ENCODE assay signal across 13 cellular contexts in the genomic region with DNA sequence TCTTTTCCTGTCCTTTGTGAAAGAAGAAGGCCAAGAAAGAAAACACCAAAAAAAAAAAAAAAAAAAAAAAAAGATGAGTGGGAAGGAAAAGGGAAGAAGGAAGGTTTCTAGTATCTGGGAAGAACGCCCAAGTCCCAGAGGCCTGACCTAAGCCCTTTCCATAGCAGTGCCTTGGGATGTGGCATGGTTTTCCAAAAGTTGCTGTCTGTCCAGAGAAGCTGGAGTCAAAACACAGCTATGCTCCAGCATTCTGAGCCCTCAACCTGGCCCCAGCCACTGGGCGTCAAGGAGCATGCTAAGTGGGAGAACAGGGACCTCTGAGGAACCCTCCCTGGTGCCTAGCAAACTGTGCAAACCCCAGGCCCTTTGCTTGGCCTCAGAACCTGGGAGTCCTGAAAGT.
DNase-seq lines count a peak whose midpoint lies in the region; ATAC-seq, FAIRE-seq and TF ChIP-seq lines count a peak whose summit lies in the region.
"Had no signal": no experiment of that assay in that cellular context is flagged by ENCODE, and none has a peak within 500 bp of the region (broad histone marks: within the 10 kb centered on the region; RNA-seq: fewer than 3 reads in every experiment).

No MANE protein-coding gene starts in this region.

- H3K4me1 ChIP-seq in keratinocyte (ENCODE audit: control insufficient read depth, extremely low read depth, insufficient read depth, low read length): peaks cover 37% of the 10 kb centered on the region
- H3K4me1 ChIP-seq in smooth muscle cell (ENCODE audit: low read depth): peaks cover 7% of the 10 kb centered on the region
- H3K4me1 ChIP-seq in neural progenitor cell: peaks cover 7% of the 10 kb centered on the region
- H3K4me1 ChIP-seq in MM.1S (ENCODE audit: low read length): no peaks in the 10 kb centered on the region

- no peak for ATAC-seq in HG03159 (IDR thresholded peaks at IDR 0.05; ENCODE audit: unreplicated experiment)

- no peaks in the 10 kb centered on the region for H3K9me2 ChIP-seq in MM.1S (replicated peaks; ENCODE audit: insufficient read depth, low read length)

- no peaks in the 10 kb centered on the region for H4K20me1 ChIP-seq in keratinocyte (ENCODE audit: control insufficient read depth, extremely low read depth, insufficient read depth, low read length)
- no peaks in the 10 kb centered on the region for H4K20me1 ChIP-seq in smooth muscle cell (ENCODE audit: low read depth)
- peaks cover 31% of the 10 kb centered on the region for H4K20me1 ChIP-seq in neural progenitor cell (ENCODE audit: low read depth)
- no peaks in the 10 kb centered on the region for H4K20me1 ChIP-seq in MM.1S (ENCODE audit: insufficient read depth, low read length)

- peaks cover 5% of the 10 kb centered on the region for H3F3A ChIP-seq in smooth muscle cell (ENCODE audit: low read depth)
- H3F3A ChIP-seq in neural progenitor cell (ENCODE audit: low read depth): peaks cover 12% of the 10 kb centered on the region
- H3F3A ChIP-seq in MM.1S (ENCODE audit: insufficient read depth, low read length): no peaks in the 10 kb centered on the region

- peaks cover 8% of the 10 kb centered on the region for H3K9me3 ChIP-seq in keratinocyte (ENCODE audit: control insufficient read depth, low read depth, low read length)
- no peaks in the 10 kb centered on the region for H3K9me3 ChIP-seq in smooth muscle cell (replicated peaks; ENCODE audit: low read depth)
- H3K9me3 ChIP-seq in neural progenitor cell (ENCODE audit: low read depth): no peaks in the 10 kb centered on the region
- no peaks in the 10 kb centered on the region for H3K9me3 ChIP-seq in MM.1S (replicated peaks; ENCODE audit: insufficient read depth, low read length)
- H3K9me3 ChIP-seq: HAP-1 had no signal

- peaks cover 2% of the 10 kb centered on the region for H3K36me3 Mint-ChIP-seq in neural progenitor cell

- 72% methylated on average over 2 of the region's 2 CpGs for WGBS in smooth muscle cell (ENCODE audit: low lambda C conversion rate)

- H3K27me3 ChIP-seq in keratinocyte (ENCODE audit: control insufficient read depth, extremely low read depth, insufficient read depth, low read length) (no peaks in the 10 kb centered on the region), smooth muscle cell (ENCODE audit: low read depth) (no peaks in the 10 kb centered on the region), neural progenitor cell (peaks cover 100% of the 10 kb centered on the region), MM.1S (replicated peaks; ENCODE audit: insufficient read depth, low read length) (no peaks in the 10 kb centered on the region)

- no peak overlapping the region for H2AFZ ChIP-seq in keratinocyte (ENCODE audit: control insufficient read depth, low read length)
- H2AFZ ChIP-seq in smooth muscle cell (ENCODE audit: low read depth): peak overlapping the region; percentile 52
- no peak overlapping the region for H2AFZ ChIP-seq in neural progenitor cell (replicated peaks)
- H2AFZ ChIP-seq in MM.1S (ENCODE audit: low read length): no peak overlapping the region

- no peak overlapping the region for H3K4me3 Mint-ChIP-seq in neural progenitor cell

- DNase-seq in EL (peak; percentile 23), coronary artery (ENCODE audit: low spot score) (no peak), keratinocyte (ENCODE audit: low read depth, low spot score) (no peak), smooth muscle cell (lab: John Stamatoyannopoulos, UW; ENCODE audit: unreplicated experiment) (no peak), GM19240 (ENCODE audit: insufficient read length, low spot score) (no peak), neural progenitor cell (ENCODE audit: low spot score) (no peak), MM.1S (no peak)
- DNase-seq: activated CD4-positive, CD25-positive, alpha-beta regulatory T cell treated with anti-CD3 and anti-CD28 coated beads, Interleukin-2, amount 50 U/mL, for 72 hours; activated T-cell treated with anti-CD3 and anti-CD28 coated beads, Interleukin-2, amount 50 U/mL, for 48 hours; DMS79; NCI-H1105 treated with DMSO at 0.1 percent for 48 hours had no signal

- dilution Hi-C loops in keratinocyte (cut with MboI; ENCODE audit: extremely low pct_ligation_motif_present, low sequenced_read_pairs): no loop called here

- H3K79me2 ChIP-seq in keratinocyte (ENCODE audit: control insufficient read depth, insufficient read depth, low read length) (no peaks in the 10 kb centered on the region), smooth muscle cell (ENCODE audit: low read depth) (no peaks in the 10 kb centered on the region), neural progenitor cell (ENCODE audit: low read depth) (no peaks in the 10 kb centered on the region), MM.1S (ENCODE audit: low read length) (no peaks in the 10 kb centered on the region)

- no peaks in the 10 kb centered on the region for H3K9me1 ChIP-seq in keratinocyte (ENCODE audit: control insufficient read depth, extremely low read depth, insufficient read depth, low read length)

- TF ChIP-seq CTCF in coronary artery (IDR thresholded peaks at IDR 0.05): no peak
- no peak for TF ChIP-seq CTCF in keratinocyte (optimal IDR thresholded peaks at IDR 0.05 in 1 of 3, IDR thresholded peaks at IDR 0.05 in 1 of 3, conservative IDR thresholded peaks at IDR 0.05 in 1 of 3; ENCODE audit: extremely low read depth in 1 of 3, insufficient read depth in 2 of 3, low read length in 3 of 3)
- TF ChIP-seq CTCF in smooth muscle cell (IDR thresholded peaks at IDR 0.05; ENCODE audit: borderline replicate concordance, insufficient read depth, poor library complexity, severe bottlenecking): no peak
- no peak for TF ChIP-seq CTCF in neural progenitor cell (IDR thresholded peaks at IDR 0.05)
- TF ChIP-seq CTCF in MM.1S (IDR thresholded peaks at IDR 0.05; ENCODE audit: low read length): no peak

- no peaks in the 10 kb centered on the region for H3K36me3 ChIP-seq in keratinocyte (ENCODE audit: control insufficient read depth in 2 of 2, extremely low read depth in 1 of 2, insufficient read depth in 2 of 2, low read length in 2 of 2)
- H3K36me3 ChIP-seq in smooth muscle cell (ENCODE audit: low read depth): no peaks in the 10 kb centered on the region
- H3K36me3 ChIP-seq in neural progenitor cell: no peaks in the 10 kb centered on the region
- no peaks in the 10 kb centered on the region for H3K36me3 ChIP-seq in MM.1S (replicated peaks; ENCODE audit: insufficient read depth, low read length)
- H3K36me3 ChIP-seq: HAP-1 had no signal

- H3K4me3 ChIP-seq in coronary artery: no peak overlapping the region
- no peak overlapping the region for H3K4me3 ChIP-seq in keratinocyte (ENCODE audit: control insufficient read depth in 2 of 3, extremely low read depth in 1 of 3, insufficient read depth in 2 of 3, low read depth in 1 of 3, low read length in 3 of 3)
- H3K4me3 ChIP-seq in smooth muscle cell: no peak overlapping the region
- no peak overlapping the region for H3K4me3 ChIP-seq in neural progenitor cell
- no peak overlapping the region for H3K4me3 ChIP-seq in MM.1S (ENCODE audit: low read length)
- H3K4me3 ChIP-seq: HAP-1 had no signal

- no peak overlapping the region for H3K9ac ChIP-seq in keratinocyte (ENCODE audit: control insufficient read depth, extremely low read depth, insufficient read depth, low read length)
- peak overlapping the region; percentile 53 for H3K9ac ChIP-seq in smooth muscle cell (ENCODE audit: low read depth)
- H3K9ac ChIP-seq in neural progenitor cell: no peak overlapping the region
- H3K9ac ChIP-seq in MM.1S (ENCODE audit: low read length): no peak overlapping the region

- H3K27me3 Mint-ChIP-seq in neural progenitor cell (ENCODE audit: insufficient read depth, low read depth): peaks cover 64% of the 10 kb centered on the region

- peak overlapping the region; percentile 91 to 92 for H3K27ac ChIP-seq in coronary artery
- peak overlapping the region; percentile 79 for H3K27ac ChIP-seq in keratinocyte (ENCODE audit: control insufficient read depth, insufficient read depth, low read length)
- peak overlapping the region; percentile 91 for H3K27ac ChIP-seq in smooth muscle cell (ENCODE audit: low read depth)
- H3K27ac ChIP-seq in neural progenitor cell: no peak overlapping the region
- H3K27ac ChIP-seq in MM.1S (ENCODE audit: low read length): no peak overlapping the region

- H3K4me2 ChIP-seq in keratinocyte (ENCODE audit: control insufficient read depth, extremely low read depth, insufficient read depth, low read depth, low read length) (no peak overlapping the region), smooth muscle cell (peak overlapping the region; percentile 21), neural progenitor cell (no peak overlapping the region), MM.1S (ENCODE audit: low read depth, low read length) (no peak overlapping the region)

- H3K9me3 Mint-ChIP-seq in neural progenitor cell: peaks cover 12% of the 10 kb centered on the region

- no peak overlapping the region for H3K27ac Mint-ChIP-seq in neural progenitor cell

- FAIRE-seq in keratinocyte (lab: Jason Lieb, UNC): no peak

- H3K4me1 Mint-ChIP-seq in neural progenitor cell: peaks cover 12% of the 10 kb centered on the region

Comparison
In these comparisons a context has a peak if more than half of its experiments do, and no peak if none do; other contexts are left out.
1. H3K27ac ChIP-seq: peak in coronary artery (2 of 2), keratinocyte (single experiment) and smooth muscle cell (single experiment); none in neural progenitor cell (single experiment) and MM.1S (single experiment).